In the genomic region with DNA sequence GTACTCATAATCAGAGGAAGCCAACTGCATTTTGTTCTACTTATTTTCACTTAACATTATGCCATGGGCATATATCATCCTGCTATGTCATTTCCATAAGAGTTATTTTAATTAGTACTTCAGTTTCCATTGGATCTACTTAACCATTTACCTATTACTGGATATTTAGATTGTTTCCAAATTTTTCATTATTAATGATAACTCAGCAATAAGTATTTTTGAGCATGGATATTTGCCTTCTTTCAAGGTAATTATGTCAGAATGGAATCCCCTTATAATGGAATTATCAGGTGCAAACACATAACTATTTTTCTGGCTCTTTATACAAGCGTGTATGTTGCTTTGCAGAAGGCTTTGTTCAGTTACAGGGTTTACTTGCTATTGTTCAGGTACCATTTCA, we compare ENCODE assay signal across 24 cellular contexts.
DNase-seq lines count a peak whose midpoint lies in the region; ATAC-seq, FAIRE-seq and TF ChIP-seq lines count a peak whose summit lies in the region.
"Had no signal": no experiment of that assay in that cellular context is flagged by ENCODE, and none has a peak within 500 bp of the region (broad histone marks: within the 10 kb centered on the region; RNA-seq: fewer than 3 reads in every experiment).

No MANE protein-coding gene starts in this region.

- H3K4me3 ChIP-seq in HepG2 (replicated peaks in 1 of 3; ENCODE audit: insufficient read depth in 1 of 3, low read depth in 2 of 3, low read length in 3 of 3) (no peak overlapping the region), right lobe of liver (no peak overlapping the region), gastroesophageal sphincter (no peak overlapping the region), sigmoid colon (no peak overlapping the region), mesenchymal stem cell (ENCODE audit: insufficient read depth in 1 of 2, low read depth in 1 of 2, low read length in 2 of 2) (no peak overlapping the region)
- H3K4me3 ChIP-seq: BLaER1 treated with 17β-estradiol and CSF1 and Interleukin-3, amounts not matched to agents 10 nM and 100 nM; GM12878; GM23338 had no signal

- no peak overlapping the region for H3K4ac ChIP-seq in mesenchymal stem cell (ENCODE audit: low read depth in 1 of 2, low read length in 2 of 2)

- H4K8ac ChIP-seq in mesenchymal stem cell (ENCODE audit: low read length): no peak overlapping the region

- POLR2A ChIA-PET in HepG2 (lab: Yijun Ruan, JAX): no interaction called here

- intact Hi-C loops in HepG2 (cut with micrococcal nuclease; ENCODE audit: unreplicated experiment): loop anchor here (10.0 kb wide), 1 partner anchor 1431 kb away; no protein-coding TSS in a partner anchor
- intact Hi-C loops in right lobe of liver (cut with DNase I): no loop called here
- intact Hi-C loops in sigmoid colon (cut with DNase I): loop anchor here (5.0 kb wide), 1 partner anchor 47 kb away; no protein-coding TSS in a partner anchor

- H3K23ac ChIP-seq in mesenchymal stem cell (ENCODE audit: low read length in 2 of 2): no peak overlapping the region

- DNase-seq in HepG2 (ENCODE audit: low spot score) (no peak), right lobe of liver (no peak), sigmoid colon (no peak), mesenchymal stem cell (no peak)
- DNase-seq: ACHN; AML-193; BE2C; CD4-positive, alpha-beta T cell; CD8-positive, alpha-beta memory T cell; DMS 273 treated with DMSO at 0.1 percent for 48 hours; DMS79; EL; GDM1; H9 had no signal

- CTCF ChIA-PET in HepG2 (lab: Yijun Ruan, JAX; ENCODE audit: low intra/inter-chr PET ratio, low total read pairs): no interaction called here

- TF ChIP-seq CTCF in HepG2 (CRISPR knock-in tag; IDR thresholded peaks at IDR 0.05) (no peak), right lobe of liver (IDR thresholded peaks at IDR 0.05) (no peak), gastroesophageal sphincter (IDR thresholded peaks at IDR 0.05) (no peak), sigmoid colon (IDR thresholded peaks at IDR 0.05) (no peak)

- H2BK15ac ChIP-seq in mesenchymal stem cell (ENCODE audit: low read depth, poor library complexity, severe bottlenecking): no peak overlapping the region

- H3K27ac ChIP-seq in HepG2 (ENCODE audit: extremely low read length, insufficient read depth, low read length): no peak overlapping the region
- H3K27ac ChIP-seq in right lobe of liver: no peak overlapping the region
- peak overlapping the region in 3 of 4 donors; percentile 78 to 89 (median 79) for H3K27ac ChIP-seq in gastroesophageal sphincter
- H3K27ac ChIP-seq in sigmoid colon: peak overlapping the region in 3 of 4 donors; percentile 53 to 65 (median 64)
- H3K27ac ChIP-seq in mesenchymal stem cell (ENCODE audit: low read length, poor library complexity, severe bottlenecking): no peak overlapping the region
- H3K27ac ChIP-seq: 22Rv1; BLaER1 treated with 17β-estradiol and CSF1 and Interleukin-3, amounts not matched to agents 10 nM and 100 nM had no signal

- no TSS peak for BruUV-seq in HepG2 (replicated peaks; lab: Mats Ljungman, UMichigan)

- no peaks in the 10 kb centered on the region for H3K79me1 ChIP-seq in mesenchymal stem cell (replicated peaks; ENCODE audit: low read length, poor library complexity, severe bottlenecking)

- no peaks in the 10 kb centered on the region for H3K4me1 ChIP-seq in HepG2 (ENCODE audit: insufficient read depth, low read length)
- no peaks in the 10 kb centered on the region for H3K4me1 ChIP-seq in right lobe of liver
- peaks cover 14 to 54% (median 16%) of the 10 kb centered on the region in 3 donors for H3K4me1 ChIP-seq in gastroesophageal sphincter
- peaks cover 0 to 33% (median 23%) of the 10 kb centered on the region in 4 donors for H3K4me1 ChIP-seq in sigmoid colon
- no peaks in the 10 kb centered on the region for H3K4me1 ChIP-seq in mesenchymal stem cell (ENCODE audit: control insufficient read depth, insufficient read depth, low read depth, low read length)
- H3K4me1 ChIP-seq: BE2C had no signal

- H3K14ac ChIP-seq in mesenchymal stem cell (ENCODE audit: low read length in 2 of 2): no peak overlapping the region

- H3K4me2 ChIP-seq in HepG2 (ENCODE audit: low read depth, low read length) (no peak overlapping the region), mesenchymal stem cell (ENCODE audit: low read length, poor library complexity, severe bottlenecking) (no peak overlapping the region)
- H3K4me2 ChIP-seq: BLaER1 treated with 17β-estradiol and CSF1 and Interleukin-3, amounts not matched to agents 10 nM and 100 nM; GM23338 had no signal

- no peak overlapping the region for H2AK5ac ChIP-seq in mesenchymal stem cell (ENCODE audit: low read length, severe bottlenecking)

- no peak overlapping the region for H2BK5ac ChIP-seq in mesenchymal stem cell (ENCODE audit: low read depth, low read length, poor library complexity, severe bottlenecking)

- no peaks in the 10 kb centered on the region for H3K9me3 ChIP-seq in HepG2 (ENCODE audit: low read length)
- H3K9me3 ChIP-seq in right lobe of liver: no peaks in the 10 kb centered on the region
- H3K9me3 ChIP-seq in gastroesophageal sphincter: no peaks in the 10 kb centered on the region
- H3K9me3 ChIP-seq in sigmoid colon: no peaks in the 10 kb centered on the region
- no peaks in the 10 kb centered on the region for H3K9me3 ChIP-seq in mesenchymal stem cell (ENCODE audit: control insufficient read depth, low read length)
- H3K9me3 ChIP-seq: BE2C had no signal

- H3K27me3 ChIP-seq in HepG2 (ENCODE audit: control insufficient read depth in 1 of 2, insufficient read depth in 2 of 2, low read length in 2 of 2): peaks cover 0 to 7% of the 10 kb centered on the region in 2 experiments; a peak in 1 of 5 replicates
- peaks cover 0 to 3% of the 10 kb centered on the region in 2 donors for H3K27me3 ChIP-seq in right lobe of liver
- no peaks in the 10 kb centered on the region for H3K27me3 ChIP-seq in gastroesophageal sphincter
- no peaks in the 10 kb centered on the region for H3K27me3 ChIP-seq in sigmoid colon
- no peaks in the 10 kb centered on the region for H3K27me3 ChIP-seq in mesenchymal stem cell (ENCODE audit: control insufficient read depth in 1 of 2, insufficient read depth in 1 of 2, low read length in 2 of 2)
- H3K27me3 ChIP-seq: BE2C; BLaER1 treated with 17β-estradiol and CSF1 and Interleukin-3, amounts not matched to agents 10 nM and 100 nM had no signal

- no peak for FAIRE-seq in HepG2 (lab: Jason Lieb, UNC)
- FAIRE-seq: A204.1, D721Med, GM12878, GM19239 had no signal

- TF ChIP-seq POLR2A in HepG2 (IDR thresholded peaks at IDR 0.05; ENCODE audit: insufficient read depth in 1 of 2, low read depth in 2 of 2, low read length in 2 of 2) (no peak), right lobe of liver (IDR thresholded peaks at IDR 0.05) (no peak), gastroesophageal sphincter (IDR thresholded peaks at IDR 0.05) (no peak), sigmoid colon (IDR thresholded peaks at IDR 0.05) (no peak)

- 0% methylated on average over 1 of the region's 1 CpG for WGBS in HepG2 (ENCODE audit: low lambda C conversion rate)
- 75% methylated on average over 1 of the region's 1 CpG for WGBS in right lobe of liver (ENCODE audit: insufficient coverage, low coverage, low lambda C conversion rate, missing lambda C conversion rate)
- 100% methylated on average over 1 of the region's 1 CpG; no CpG with 5 or more reads in 1 of the 2 donors for WGBS in gastroesophageal sphincter (ENCODE audit: low coverage in 1 of 2), 2 donors
- 75 to 91% methylated on average over 1 of the region's 1 CpG for WGBS in sigmoid colon, 2 donors
- no CpG with 5 or more reads among the region's 1 CpG for WGBS in mesenchymal stem cell

- H3K9ac ChIP-seq in HepG2 (ENCODE audit: insufficient read depth, low read depth, low read length): no peak overlapping the region
- H3K9ac ChIP-seq in mesenchymal stem cell (ENCODE audit: low read length): no peak overlapping the region
- H3K9ac ChIP-seq: BLaER1 treated with 17β-estradiol and CSF1 and Interleukin-3, amounts not matched to agents 10 nM and 100 nM had no signal

- TF ChIP-seq EP300 in HepG2 (IDR thresholded peaks at IDR 0.05; ENCODE audit: low read depth in 2 of 2, low read length in 2 of 2) (no peak), HepG2 (CRISPR knock-in tag; IDR thresholded peaks at IDR 0.05; ENCODE audit: borderline replicate concordance) (no peak), gastroesophageal sphincter (IDR thresholded peaks at IDR 0.05) (no peak), sigmoid colon (IDR thresholded peaks at IDR 0.05) (no peak)

- no peak for ATAC-seq in HepG2
- no peak for ATAC-seq in right lobe of liver
- no peak for ATAC-seq in gastroesophageal sphincter
- ATAC-seq in GM21515 (IDR thresholded peaks at IDR 0.05; ENCODE audit: unreplicated experiment): no peak
- ATAC-seq: GM12878, GM23338, HCT116 had no signal

- H2AFZ ChIP-seq in HepG2 (ENCODE audit: low read length) (no peak overlapping the region), mesenchymal stem cell (ENCODE audit: low read depth, low read length) (no peak overlapping the region)
- H2AFZ ChIP-seq: GM23338 had no signal

- TF ChIP-seq RAD21 in HepG2 (CRISPR knock-in tag; IDR thresholded peaks at IDR 0.05): no peak

- no peaks in the 10 kb centered on the region for H3K79me2 ChIP-seq in HepG2 (ENCODE audit: insufficient read depth, low read length)

- no peaks in the 10 kb centered on the region for H4K20me1 ChIP-seq in HepG2 (ENCODE audit: insufficient read depth, low read length)
- H4K20me1 ChIP-seq: BLaER1 treated with 17β-estradiol and CSF1 and Interleukin-3, amounts not matched to agents 10 nM and 100 nM had no signal

- no peaks in the 10 kb centered on the region for H3K36me3 ChIP-seq in HepG2 (replicated peaks in 1 of 2; ENCODE audit: control insufficient read depth in 1 of 2, insufficient read depth in 2 of 2, low read length in 2 of 2)
- no peaks in the 10 kb centered on the region for H3K36me3 ChIP-seq in right lobe of liver
- no peaks in the 10 kb centered on the region for H3K36me3 ChIP-seq in gastroesophageal sphincter
- no peaks in the 10 kb centered on the region for H3K36me3 ChIP-seq in sigmoid colon
- H3K36me3 ChIP-seq in mesenchymal stem cell (ENCODE audit: control insufficient read depth in 1 of 2, insufficient read depth in 2 of 2, low read depth in 1 of 2, low read length in 2 of 2): no peaks in the 10 kb centered on the region
- H3K36me3 ChIP-seq: BE2C; BLaER1 treated with 17β-estradiol and CSF1 and Interleukin-3, amounts not matched to agents 10 nM and 100 nM had no signal

- no peak overlapping the region for H2BK12ac ChIP-seq in mesenchymal stem cell (ENCODE audit: low read length in 2 of 2)

- no peak overlapping the region for H4K91ac ChIP-seq in mesenchymal stem cell (ENCODE audit: low read length)

- in situ Hi-C loops in HepG2 (cut with HindIII; ENCODE audit: extremely low pct_ligation_motif_present, low pct_unique_long_range_greater_than_20kb): no loop called here

- H2BK120ac ChIP-seq in mesenchymal stem cell (ENCODE audit: low read depth, low read length): no peak overlapping the region

- no peak overlapping the region for H3K18ac ChIP-seq in mesenchymal stem cell (ENCODE audit: low read depth in 1 of 2, low read length in 2 of 2)

TF ChIP-seq in HepG2, 621 proteins besides CTCF, POLR2A, EP300 and RAD21 (continues in another document):
- TF ChIP-seq ZFX (CRISPR knock-in tag; IDR thresholded peaks at IDR 0.05; ENCODE audit: low read depth) (no peak), ZNF558 (CRISPR knock-in tag; IDR thresholded peaks at IDR 0.05; ENCODE audit: borderline replicate concordance) (no peak), MAFF (IDR thresholded peaks at IDR 0.05; ENCODE audit: low read depth, low read length) (0 out of 2 replicates have a peak, but pooled peaks have one; percentile 54), ZNF251 (CRISPR knock-in tag; IDR thresholded peaks at IDR 0.05) (no peak)

Comparison
In these comparisons a context has a peak if more than half of its experiments do, and no peak if none do; other contexts are left out.
1. intact Hi-C loops: an anchor here in HepG2 (10.0 kb wide) and sigmoid colon (5.0 kb wide); none called in right lobe of liver.
2. H3K27ac ChIP-seq: peak in gastroesophageal sphincter (3 of 4) and sigmoid colon (3 of 4); none in HepG2 (single experiment), right lobe of liver (0 of 3) and mesenchymal stem cell (single experiment).